In genomic region chrX:10014462-10015373, GRCh38 we compare ENCODE assay signal across 1 cellular context.
A peak's percentile ranks its signal among the peaks of the same experiment; 100 is the strongest.
TF ChIP-seq lines count a peak whose summit lies in the region.

No MANE protein-coding gene starts in this region.

TF ChIP-seq in WTC11, 78 proteins besides CTCF, POLR2A, EP300 and RAD21 (continued from another document):
- TF ChIP-seq ARID4B (CRISPR knock-in tag; IDR thresholded peaks at IDR 0.05; ENCODE audit: borderline replicate concordance), result no peak
- peak; percentile 68 for TF ChIP-seq SP1 (CRISPR knock-in tag; conservative IDR thresholded peaks at IDR 0.05)
- no peak for TF ChIP-seq CREB1 (CRISPR knock-in tag; IDR thresholded peaks at IDR 0.05)
- TF ChIP-seq ZNF263 (CRISPR knock-in tag; IDR thresholded peaks at IDR 0.05; ENCODE audit: low read depth), result peak; percentile 98
- TF ChIP-seq PREB (CRISPR knock-in tag; IDR thresholded peaks at IDR 0.05; ENCODE audit: borderline replicate concordance), result no peak
